ENCODE assay signal across 24 cellular contexts in the genomic region with DNA sequence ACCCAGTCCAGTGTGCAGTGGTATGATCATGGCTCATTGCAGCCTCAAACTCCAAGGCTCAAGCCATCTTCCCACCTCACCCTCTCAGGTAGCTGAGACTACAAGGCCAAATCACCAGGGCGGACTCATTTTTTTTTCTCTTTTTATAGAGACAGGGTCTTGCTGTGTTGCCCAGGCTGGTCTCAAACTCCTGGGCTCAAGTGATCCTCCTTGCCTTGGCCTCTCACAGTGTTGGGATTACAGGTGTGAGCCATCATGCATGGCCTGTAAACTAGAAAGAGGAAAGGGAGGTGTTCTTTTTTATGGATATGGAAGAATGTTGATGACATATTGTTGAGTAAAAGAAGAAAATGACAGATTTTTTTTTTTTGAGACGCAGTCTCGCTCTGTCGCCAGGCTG. TPM values are rescaled to one million over a fixed set of nuclear protein-coding genes. Genes with fewer than 3 reads are reported as not detected.
DNase-seq lines count a peak whose midpoint lies in the region; ATAC-seq, FAIRE-seq and TF ChIP-seq lines count a peak whose summit lies in the region.
"Had no signal": no experiment of that assay in that cellular context is flagged by ENCODE, and none has a peak within 500 bp of the region (broad histone marks: within the 10 kb centered on the region; RNA-seq: fewer than 3 reads in every experiment).

No MANE protein-coding gene starts in this region.

- H3K9me3 ChIP-seq in OCI-LY1 (ENCODE audit: low read length) (no peaks in the 10 kb centered on the region), K562 (replicated peaks; ENCODE audit: control insufficient read depth, insufficient read depth, low read depth, low read length) (no peaks in the 10 kb centered on the region), endodermal cell (ENCODE audit: control insufficient read depth, low read length) (no peaks in the 10 kb centered on the region)
- H3K9me3 ChIP-seq: A549; BLaER1 treated with 17β-estradiol and CSF1 and Interleukin-3, amounts not matched to agents 10 nM and 100 nM; Caco-2 had no signal

- POLR2A ChIA-PET in K562 (lab: Yijun Ruan, JAX): interaction anchor here (0.7 to 1.1 kb wide), 2 partner anchors 9 to 10 kb away, joined by 3 to 5 read pairs; no protein-coding TSS in a partner anchor

- H3K4me3 Mint-ChIP-seq in endodermal cell: no peak overlapping the region
- H3K4me3 Mint-ChIP-seq: B cell; CD4-positive, alpha-beta T cell; CD8-positive, alpha-beta T cell had no signal

- peaks cover 13% of the 10 kb centered on the region for H3F3A ChIP-seq in OCI-LY1 (ENCODE audit: insufficient read depth, low read length)

- CTCF ChIA-PET in K562 (lab: Yijun Ruan, JAX; ENCODE audit: low intra/inter-chr PET ratio): no interaction called here

- no peak for DNase-seq in K562 (ENCODE audit: extremely low read depth in 1 of 4, low spot score in 3 of 4)
- DNase-seq in endodermal cell: peak; percentile 19
- no peak for DNase-seq in RPMI8226
- no peak for DNase-seq in DMS79 treated with DMSO at 0.1 percent for 48 hours (lab: John Stamatoyannopoulos, UW)
- DNase-seq: AML-193; Caco-2; Calu3; CD8-positive, alpha-beta T cell; DND-41; EL; GDM1 had no signal

- H4K20me1 ChIP-seq in OCI-LY1 (ENCODE audit: insufficient read depth, low read length) (no peaks in the 10 kb centered on the region), K562 (replicated peaks; ENCODE audit: control insufficient read depth, insufficient read depth, low read length) (no peaks in the 10 kb centered on the region)
- H4K20me1 ChIP-seq: BLaER1 treated with 17β-estradiol and CSF1 and Interleukin-3, amounts not matched to agents 10 nM and 100 nM had no signal

- no peak overlapping the region for H3K27ac Mint-ChIP-seq in endodermal cell
- H3K27ac Mint-ChIP-seq: B cell; CD4-positive, alpha-beta T cell; CD8-positive, alpha-beta T cell had no signal

- BruUV-seq in K562 (replicated peaks; lab: Mats Ljungman, UMichigan): no TSS peak

- H3K9me1 ChIP-seq in K562 (ENCODE audit: control insufficient read depth, insufficient read depth, low read length): no peaks in the 10 kb centered on the region

- no peak for TF ChIP-seq RAD21 in K562 (CRISPR knock-in tag; conservative IDR thresholded peaks at IDR 0.05 in 1 of 2, IDR thresholded peaks at IDR 0.05 in 1 of 2)

- TF ChIP-seq POLR2A in K562 (conservative IDR thresholded peaks at IDR 0.05): no peak

- no peaks in the 10 kb centered on the region for H3K9me2 ChIP-seq in OCI-LY1 (ENCODE audit: low read depth, low read length)

- WGBS in K562 (ENCODE audit: insufficient coverage, low coverage, missing lambda C conversion rate): 100% methylated on average over 4 of the region's 4 CpGs
- WGBS in endodermal cell (ENCODE audit: insufficient coverage in 1 of 2, insufficient read length in 1 of 2), 2 experiments: 96% methylated on average over 4 of the region's 4 CpGs; no CpG with 5 or more reads in 1 of the 2 experiments

- no peak overlapping the region for H2AFZ ChIP-seq in OCI-LY1 (ENCODE audit: low read length)
- H2AFZ ChIP-seq in K562 (ENCODE audit: low read depth, low read length): no peak overlapping the region

- H3K4me2 ChIP-seq in OCI-LY1 (ENCODE audit: low read length) (no peak overlapping the region), K562 (ENCODE audit: insufficient read depth, low read length) (no peak overlapping the region)
- H3K4me2 ChIP-seq: A549; BLaER1 treated with 17β-estradiol and CSF1 and Interleukin-3, amounts not matched to agents 10 nM and 100 nM had no signal

- no peaks in the 10 kb centered on the region for H3K79me2 ChIP-seq in OCI-LY1 (ENCODE audit: insufficient read depth, low read length)
- no peaks in the 10 kb centered on the region for H3K79me2 ChIP-seq in K562 (ENCODE audit: control insufficient read depth, insufficient read depth, low read length)

- H3K27ac ChIP-seq in OCI-LY1 (ENCODE audit: low read depth, low read length, poor library complexity, severe bottlenecking): peak overlapping the region; percentile 97
- H3K27ac ChIP-seq in K562 (ENCODE audit: extremely low read depth, low read depth, low read length): no peak overlapping the region
- no peak overlapping the region for H3K27ac ChIP-seq in endodermal cell (ENCODE audit: low read depth, low read length)
- H3K27ac ChIP-seq: 22Rv1; A549; BLaER1 treated with 17β-estradiol and CSF1 and Interleukin-3, amounts not matched to agents 10 nM and 100 nM; C4-2B had no signal

- intact Hi-C loops in K562 (cut with micrococcal nuclease): no loop called here

- no peak for ATAC-seq in K562
- ATAC-seq in HG03442 (IDR thresholded peaks at IDR 0.05; ENCODE audit: unreplicated experiment): no peak
- ATAC-seq: A549; CD8-positive, alpha-beta T cell; GM12878 had no signal

- peaks cover 41% of the 10 kb centered on the region for H3K4me1 Mint-ChIP-seq in endodermal cell

- no peak for TF ChIP-seq EP300 in K562 (IDR thresholded peaks at IDR 0.05; ENCODE audit: low read length)

- H3K4me3 ChIP-seq in OCI-LY1 (ENCODE audit: low read depth, low read length, poor library complexity, severe bottlenecking): no peak overlapping the region
- no peak overlapping the region for H3K4me3 ChIP-seq in K562
- no peak overlapping the region for H3K4me3 ChIP-seq in endodermal cell (ENCODE audit: low read length)
- H3K4me3 ChIP-seq: A549; BLaER1 treated with 17β-estradiol and CSF1 and Interleukin-3, amounts not matched to agents 10 nM and 100 nM; GM12878 had no signal

- H3K9ac ChIP-seq in OCI-LY1 (ENCODE audit: low read length) (no peak overlapping the region), K562 (ENCODE audit: insufficient read depth in 1 of 2, low read depth in 2 of 2, low read length in 2 of 2) (no peak overlapping the region), endodermal cell (ENCODE audit: extremely low read depth, low read length, poor library complexity, severe bottlenecking) (no peak overlapping the region)
- H3K9ac ChIP-seq: BLaER1 treated with 17β-estradiol and CSF1 and Interleukin-3, amounts not matched to agents 10 nM and 100 nM had no signal

- no peaks in the 10 kb centered on the region for H3K36me3 Mint-ChIP-seq in endodermal cell (ENCODE audit: low read depth)

- H3K27me3 ChIP-seq in OCI-LY1 (ENCODE audit: insufficient read depth, low read length): no peaks in the 10 kb centered on the region
- no peaks in the 10 kb centered on the region for H3K27me3 ChIP-seq in K562 (ENCODE audit: control insufficient read depth in 2 of 2, insufficient read depth in 2 of 2, low read length in 2 of 2)
- H3K27me3 ChIP-seq in endodermal cell (ENCODE audit: control insufficient read depth, insufficient read depth, low read length, poor library complexity, severe bottlenecking): no peaks in the 10 kb centered on the region
- H3K27me3 ChIP-seq: BLaER1 treated with 17β-estradiol and CSF1 and Interleukin-3, amounts not matched to agents 10 nM and 100 nM had no signal

- H3K4me1 ChIP-seq in OCI-LY1 (ENCODE audit: insufficient read depth, low read length, severe bottlenecking) (peaks cover 76% of the 10 kb centered on the region), K562 (replicated peaks in 1 of 2; ENCODE audit: control insufficient read depth in 2 of 2, insufficient read depth in 2 of 2, low read length in 2 of 2) (peaks cover 15 to 16% of the 10 kb centered on the region in 2 experiments; a peak in 4 of 5 replicates), endodermal cell (ENCODE audit: control insufficient read depth, insufficient read depth, low read length) (peaks cover 8% of the 10 kb centered on the region)

- TF ChIP-seq CTCF in OCI-LY1 (IDR thresholded peaks at IDR 0.05; ENCODE audit: low read length) (no peak), K562 (IDR thresholded peaks at IDR 0.05 in 2 of 3, conservative IDR thresholded peaks at IDR 0.05 in 1 of 3; ENCODE audit: insufficient read depth in 2 of 3, low read depth in 1 of 3, low read length in 3 of 3) (no peak), endodermal cell (conservative IDR thresholded peaks at IDR 0.05) (no peak)

- FAIRE-seq in K562 (lab: Jason Lieb, UNC): no peak
- FAIRE-seq: A549, D721Med, GM12878, GM12892, GM18507, GM19239 had no signal

- H3K9me3 Mint-ChIP-seq in endodermal cell: no peaks in the 10 kb centered on the region
- H3K9me3 Mint-ChIP-seq: CD4-positive, alpha-beta T cell; CD8-positive, alpha-beta T cell had no signal

- no peaks in the 10 kb centered on the region for H3K27me3 Mint-ChIP-seq in endodermal cell (ENCODE audit: insufficient read depth)
- H3K27me3 Mint-ChIP-seq: B cell; CD4-positive, alpha-beta T cell had no signal

- H3K36me3 ChIP-seq in OCI-LY1 (ENCODE audit: insufficient read depth, low read length) (no peaks in the 10 kb centered on the region), K562 (ENCODE audit: control insufficient read depth, insufficient read depth, low read length) (no peaks in the 10 kb centered on the region), endodermal cell (ENCODE audit: control insufficient read depth, insufficient read depth, low read length) (no peaks in the 10 kb centered on the region)
- H3K36me3 ChIP-seq: BLaER1 treated with 17β-estradiol and CSF1 and Interleukin-3, amounts not matched to agents 10 nM and 100 nM had no signal

- in situ Hi-C loops in K562 (cut with MboI): no loop called here

TF ChIP-seq in K562, 482 proteins besides CTCF, POLR2A, EP300 and RAD21 (continues in another document):
- TF ChIP-seq ZNF121 (CRISPR knock-in tag; conservative IDR thresholded peaks at IDR 0.05): peak; percentile 52; the same call in 1 of the 2 replicates

RNA-seq across cellular contexts. Expression of a gene that starts 5.1 kb away (rescaled TPM):
- 5.7 and 9.5 TPM in 2 replicates for total RNA-seq in K562 (2011; cell fraction: chromatin; rRNA removed; ENCODE audit: low replicate concordance)
- total RNA-seq in K562 (2011; cell fraction: nucleolus; rRNA removed): 7.0 and 7.8 TPM in 2 replicates
- 5.8 and 6.0 TPM in 2 replicates for total RNA-seq in K562 (2011; cell fraction: nucleoplasm; rRNA removed)
- 3.6 and 4.2 TPM in 2 replicates for total RNA-seq in K562 (2014; rRNA removed)
- 3.6 and 4.0 TPM in 2 replicates for total RNA-seq in K562 (2014; rRNA removed; fragmentation: Illumina TruSeq; extraction: Trizol)
- total RNA-seq in K562 (2015; rRNA removed; fragmentation: Illumina TruSeq; extraction: Trizol): 4.7 TPM in 2 replicates
- total RNA-seq in K562 (2021): 7.4 and 8.4 TPM in 2 replicates
- 1.9 and 2.4 TPM in 2 replicates for polyA plus RNA-seq in K562 (2011; rRNA removed)
- polyA plus RNA-seq in K562 (2011; cell fraction: cytosol; rRNA removed): 2.0 and 3.0 TPM in 2 replicates
- polyA plus RNA-seq in K562 (2011; cell fraction: nucleus; rRNA removed): 2.9 and 4.6 TPM in 2 replicates
- 1.6 and 3.1 TPM in 2 replicates for polyA plus RNA-seq in K562 (2012)
- polyA plus RNA-seq in K562 (2014; fragmentation: Illumina TruSeq; extraction: Trizol): 3.3 and 3.8 TPM in 2 replicates
- 1 to 10 TPM in 1 of 2 experiments, under 1 TPM in 1; 0.64 to 1.6 TPM for polyA plus RNA-seq in K562 (2014; fragmentation: Nextera tagmentation; extraction: Ambion mirVana)
- 2.5 and 3.5 TPM in 2 replicates for polyA plus RNA-seq in K562 (2014; rRNA removed)
- 4.6 and 7.4 TPM in 2 replicates for polyA minus RNA-seq in K562 (2011; rRNA and poly(A)+ RNA removed)
- polyA minus RNA-seq in K562 (2011; cell fraction: cytosol; rRNA and poly(A)+ RNA removed): 5.6 and 6.8 TPM in 2 replicates
- polyA minus RNA-seq in K562 (2011; cell fraction: nucleus; rRNA and poly(A)+ RNA removed): 3.2 and 3.4 TPM in 2 replicates
- 10 to 100 TPM; 18.0 to 28.6 TPM for total RNA-seq in endodermal cell
- polyA plus RNA-seq in endodermal cell (2013, experiment 1 of 2): 8.2 TPM
- polyA plus RNA-seq in endodermal cell (2013, experiment 2 of 2): 7.8 TPM
